Comparison of ENCODE assay signal across 1 cellular context in the genomic region with DNA sequence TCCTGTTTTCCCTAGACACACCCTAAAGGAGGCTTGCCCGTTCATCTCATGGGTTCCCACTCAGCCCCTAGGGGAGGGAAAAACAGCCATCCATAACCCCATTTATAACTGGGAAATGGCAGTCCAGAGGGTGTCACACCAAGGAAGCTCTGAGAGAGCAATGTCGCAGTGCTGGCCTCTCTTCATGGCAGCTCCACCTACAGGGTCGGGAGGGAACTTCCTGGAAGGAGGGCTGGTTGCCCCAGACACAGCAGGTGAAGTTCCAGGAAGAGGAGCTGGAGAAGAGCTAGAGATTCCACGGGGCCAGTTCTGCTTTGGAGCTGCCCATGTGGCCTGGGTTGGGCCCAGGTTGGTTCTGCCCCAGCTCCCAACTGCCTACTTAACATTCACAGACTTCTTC.
TF ChIP-seq lines count a peak whose summit lies in the region.

No MANE protein-coding gene starts in this region.

TF ChIP-seq in K562, 482 proteins besides CTCF, POLR2A, EP300 and RAD21 (continued from another document):
- TF ChIP-seq, protein P1, sequence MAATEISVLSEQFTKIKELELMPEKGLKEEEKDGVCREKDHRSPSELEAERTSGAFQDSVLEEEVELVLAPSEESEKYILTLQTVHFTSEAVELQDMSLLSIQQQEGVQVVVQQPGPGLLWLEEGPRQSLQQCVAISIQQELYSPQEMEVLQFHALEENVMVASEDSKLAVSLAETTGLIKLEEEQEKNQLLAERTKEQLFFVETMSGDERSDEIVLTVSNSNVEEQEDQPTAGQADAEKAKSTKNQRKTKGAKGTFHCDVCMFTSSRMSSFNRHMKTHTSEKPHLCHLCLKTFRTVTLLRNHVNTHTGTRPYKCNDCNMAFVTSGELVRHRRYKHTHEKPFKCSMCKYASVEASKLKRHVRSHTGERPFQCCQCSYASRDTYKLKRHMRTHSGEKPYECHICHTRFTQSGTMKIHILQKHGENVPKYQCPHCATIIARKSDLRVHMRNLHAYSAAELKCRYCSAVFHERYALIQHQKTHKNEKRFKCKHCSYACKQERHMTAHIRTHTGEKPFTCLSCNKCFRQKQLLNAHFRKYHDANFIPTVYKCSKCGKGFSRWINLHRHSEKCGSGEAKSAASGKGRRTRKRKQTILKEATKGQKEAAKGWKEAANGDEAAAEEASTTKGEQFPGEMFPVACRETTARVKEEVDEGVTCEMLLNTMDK (IDR thresholded peaks at IDR 0.05; ENCODE audit: borderline replicate concordance, insufficient read depth, low read depth, low read length, poor library complexity, severe bottlenecking) = peak; percentile 73
- TF ChIP-seq TFAM (CRISPR knock-in tag; conservative IDR thresholded peaks at IDR 0.05) (no peak), SAP30 (IDR thresholded peaks at IDR 0.05; ENCODE audit: borderline replicate concordance, insufficient read depth, low read depth, low read length, poor library complexity, severe bottlenecking) (no peak), MED1 (CRISPR knock-in tag; IDR thresholded peaks at IDR 0.05; ENCODE audit: borderline replicate concordance) (no peak), RFX5 (IDR thresholded peaks at IDR 0.05; ENCODE audit: low read depth, low read length) (no peak), ZNF165 (CRISPR knock-in tag; IDR thresholded peaks at IDR 0.05; ENCODE audit: borderline replicate concordance) (no peak)
- TF ChIP-seq, protein P2, sequence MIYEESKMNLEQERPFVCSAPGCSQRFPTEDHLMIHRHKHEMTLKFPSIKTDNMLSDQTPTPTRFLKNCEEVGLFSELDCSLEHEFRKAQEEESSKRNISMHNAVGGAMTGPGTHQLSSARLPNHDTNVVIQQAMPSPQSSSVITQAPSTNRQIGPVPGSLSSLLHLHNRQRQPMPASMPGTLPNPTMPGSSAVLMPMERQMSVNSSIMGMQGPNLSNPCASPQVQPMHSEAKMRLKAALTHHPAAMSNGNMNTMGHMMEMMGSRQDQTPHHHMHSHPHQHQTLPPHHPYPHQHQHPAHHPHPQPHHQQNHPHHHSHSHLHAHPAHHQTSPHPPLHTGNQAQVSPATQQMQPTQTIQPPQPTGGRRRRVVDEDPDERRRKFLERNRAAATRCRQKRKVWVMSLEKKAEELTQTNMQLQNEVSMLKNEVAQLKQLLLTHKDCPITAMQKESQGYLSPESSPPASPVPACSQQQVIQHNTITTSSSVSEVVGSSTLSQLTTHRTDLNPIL (CRISPR knock-in tag; IDR thresholded peaks at IDR 0.05) = no peak
- TF ChIP-seq, protein P3, sequence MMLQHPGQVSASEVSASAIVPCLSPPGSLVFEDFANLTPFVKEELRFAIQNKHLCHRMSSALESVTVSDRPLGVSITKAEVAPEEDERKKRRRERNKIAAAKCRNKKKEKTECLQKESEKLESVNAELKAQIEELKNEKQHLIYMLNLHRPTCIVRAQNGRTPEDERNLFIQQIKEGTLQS (IDR thresholded peaks at IDR 0.05) = no peak
- TF ChIP-seq, protein P3 (CRISPR knock-in tag; conservative IDR thresholded peaks at IDR 0.05) = no peak
- TF ChIP-seq, protein P4, sequence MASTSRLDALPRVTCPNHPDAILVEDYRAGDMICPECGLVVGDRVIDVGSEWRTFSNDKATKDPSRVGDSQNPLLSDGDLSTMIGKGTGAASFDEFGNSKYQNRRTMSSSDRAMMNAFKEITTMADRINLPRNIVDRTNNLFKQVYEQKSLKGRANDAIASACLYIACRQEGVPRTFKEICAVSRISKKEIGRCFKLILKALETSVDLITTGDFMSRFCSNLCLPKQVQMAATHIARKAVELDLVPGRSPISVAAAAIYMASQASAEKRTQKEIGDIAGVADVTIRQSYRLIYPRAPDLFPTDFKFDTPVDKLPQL (IDR thresholded peaks at IDR 0.05; ENCODE audit: extremely low read depth, insufficient read length) = no peak
